20 cellular contexts compared by ENCODE assay signal in the genomic region with DNA sequence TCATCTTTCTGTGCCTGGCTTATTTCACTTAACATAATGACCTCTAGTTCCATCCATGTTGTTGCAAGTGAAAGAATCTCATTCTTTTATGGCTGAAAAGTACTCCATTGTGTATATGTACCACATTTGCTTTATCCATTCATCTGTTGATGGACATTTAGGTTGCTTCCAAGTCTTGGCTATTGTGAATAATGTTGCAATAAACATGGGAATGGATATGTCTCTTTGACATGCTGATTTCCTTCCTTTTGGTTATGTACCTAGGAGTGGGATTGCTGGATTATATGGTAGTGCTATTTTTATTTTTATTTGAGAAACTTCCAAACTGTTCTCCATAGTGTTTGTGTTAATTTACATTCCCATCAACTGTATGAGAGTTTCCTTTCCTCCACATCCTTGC.
"Had no signal": no experiment of that assay in that cellular context is flagged by ENCODE, and none has a peak within 500 bp of the region (broad histone marks: within the 10 kb centered on the region; RNA-seq: fewer than 3 reads in every experiment).

No MANE protein-coding gene starts in this region.

- H3K4me3 Mint-ChIP-seq: dendritic cell treated with granulocyte-macrophage colony-stimulating factor and Interleukin-4, amounts not matched to agents 40 ng/mL and 50 ng/mL, for 4 days; effector memory CD8-positive, alpha-beta T cell; endodermal cell had no signal

- DNase-seq: colonic mucosa; cortex of kidney; dermis blood vessel endothelial cell; dorsolateral prefrontal cortex; effector CD4-positive, alpha-beta T cell; effector CD8-positive, alpha-beta T cell; effector memory CD4-positive, alpha-beta T cell; effector memory CD8-positive, alpha-beta T cell; endodermal cell; erythroblast; esophagus squamous epithelium; foreskin fibroblast; foreskin keratinocyte; foreskin melanocyte; gastrocnemius medialis; glutamatergic neuron; head of caudate nucleus; heart left ventricle; heart right ventricle had no signal

- H3K27ac Mint-ChIP-seq: dendritic cell treated with granulocyte-macrophage colony-stimulating factor and Interleukin-4, amounts not matched to agents 40 ng/mL and 50 ng/mL, for 4 days; effector memory CD8-positive, alpha-beta T cell; endodermal cell had no signal

- H3K9me3 Mint-ChIP-seq: dendritic cell treated with granulocyte-macrophage colony-stimulating factor and Interleukin-4, amounts not matched to agents 40 ng/mL and 50 ng/mL, for 4 days; endodermal cell had no signal

- H3K4me1 Mint-ChIP-seq: endodermal cell had no signal

- H3K27me3 Mint-ChIP-seq: dendritic cell treated with granulocyte-macrophage colony-stimulating factor and Interleukin-4, amounts not matched to agents 40 ng/mL and 50 ng/mL, for 4 days; effector memory CD8-positive, alpha-beta T cell had no signal
